27 cellular contexts compared by ENCODE assay signal in the genomic region with DNA sequence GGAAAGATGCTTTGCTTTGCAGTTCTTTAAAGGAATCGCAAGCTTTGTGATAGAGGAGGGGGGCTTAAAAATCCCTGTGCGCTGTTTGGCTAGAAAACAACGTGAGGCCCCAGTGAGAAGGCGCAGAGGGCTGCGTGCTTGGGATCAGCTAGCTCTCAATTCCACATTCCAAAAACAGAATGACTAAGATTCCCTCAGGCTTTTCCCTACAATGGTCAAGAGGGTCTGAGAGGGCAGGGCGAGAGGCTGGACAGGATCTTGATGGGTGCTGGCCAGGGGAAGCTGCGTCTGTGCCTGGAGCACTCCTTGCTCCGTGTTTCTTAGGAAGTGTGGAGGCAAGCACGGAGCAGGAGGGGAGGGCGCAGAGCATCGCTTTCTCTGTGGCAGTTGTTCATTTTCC.
DNase-seq lines count a peak whose midpoint lies in the region; ATAC-seq, FAIRE-seq and TF ChIP-seq lines count a peak whose summit lies in the region.
"Had no signal": no experiment of that assay in that cellular context is flagged by ENCODE, and none has a peak within 500 bp of the region (broad histone marks: within the 10 kb centered on the region; RNA-seq: fewer than 3 reads in every experiment).

No MANE protein-coding gene starts in this region.

- H3K23ac ChIP-seq in IMR-90 (ENCODE audit: low read depth, low read length) (no peak overlapping the region), H1 (ENCODE audit: insufficient read length) (no peak overlapping the region)

- H3K4me3 ChIP-seq in IMR-90 (ENCODE audit: insufficient read depth, low read depth, low read length) (no peak overlapping the region), H1 (ENCODE audit: extremely low read depth in 1 of 4, insufficient read depth in 2 of 4, low read depth in 3 of 4, low read length in 4 of 4) (no peak overlapping the region), tibial artery (no peak overlapping the region)
- H3K4me3 ChIP-seq: A549; BLaER1 treated with 17β-estradiol and CSF1 and Interleukin-3, amounts not matched to agents 10 nM and 100 nM; GM23248; MG63 had no signal

- H3K9me3 ChIP-seq in IMR-90 (ENCODE audit: control insufficient read depth, insufficient read depth, low read length) (no peaks in the 10 kb centered on the region), H1 (ENCODE audit: insufficient read depth in 2 of 2, low read depth in 1 of 2, low read length in 1 of 2) (no peaks in the 10 kb centered on the region), tibial artery (no peaks in the 10 kb centered on the region)
- H3K9me3 ChIP-seq: A549, MG63, SK-N-SH had no signal

- H2BK120ac ChIP-seq in IMR-90 (ENCODE audit: low read depth, low read length) = no peak overlapping the region
- no peak overlapping the region for H2BK120ac ChIP-seq in H1 (replicated peaks; ENCODE audit: low read depth, low read length)

- H3K4me1 ChIP-seq in IMR-90 (ENCODE audit: control insufficient read depth, insufficient read depth, low read length) (peaks cover 2% of the 10 kb centered on the region; the same call in 1 of the 2 replicates), H1 (replicated peaks in 1 of 4; ENCODE audit: control insufficient read depth in 3 of 4, insufficient read depth in 4 of 4, low read length in 3 of 4) (peaks cover 0 to 3% (median 0%) of the 10 kb centered on the region in 4 experiments; a peak in 1 of 7 replicates), tibial artery (peaks cover 0 to 5% (median 0%) of the 10 kb centered on the region in 4 donors)
- H3K4me1 ChIP-seq: A549 had no signal

- no peaks in the 10 kb centered on the region for H4K20me1 ChIP-seq in IMR-90 (ENCODE audit: insufficient read depth, low read length)
- H4K20me1 ChIP-seq in H1 (replicated peaks in 1 of 2; ENCODE audit: control insufficient read depth in 1 of 2, insufficient read depth in 2 of 2, low read length in 2 of 2) = no peaks in the 10 kb centered on the region
- H4K20me1 ChIP-seq: BLaER1 treated with 17β-estradiol and CSF1 and Interleukin-3, amounts not matched to agents 10 nM and 100 nM had no signal

- WGBS in IMR-90 (ENCODE audit: extremely low coverage in 2 of 2, insufficient read length in 1 of 2), 2 experiments = no CpG with 5 or more reads among the region's 11 CpGs
- WGBS in H1 (ENCODE audit: extremely low coverage in 1 of 2, insufficient coverage in 1 of 2, insufficient read length in 1 of 2, insufficient replicate concordance in 2 of 2, low coverage in 1 of 2, low lambda C conversion rate in 2 of 2, missing lambda C conversion rate in 1 of 2), 2 experiments = 90% methylated on average over 11 of the region's 11 CpGs; no CpG with 5 or more reads in 1 of the 2 experiments

- H2BK15ac ChIP-seq in IMR-90 (ENCODE audit: low read depth, low read length) = no peak overlapping the region; the same call in 2 of the 3 replicates
- H2BK15ac ChIP-seq in H1 (ENCODE audit: low read length) = no peak overlapping the region

- H3K14ac ChIP-seq in IMR-90 (replicated peaks; ENCODE audit: low read depth, low read length) (no peak overlapping the region), H1 (ENCODE audit: insufficient read length) (no peak overlapping the region)

- TF ChIP-seq RAD21 in IMR-90 (IDR thresholded peaks at IDR 0.05; ENCODE audit: low read length) (no peak), H1 (IDR thresholded peaks at IDR 0.05 in 1 of 2, conservative IDR thresholded peaks at IDR 0.05 in 1 of 2; ENCODE audit: low read depth in 2 of 2, low read length in 2 of 2) (no peak)

- no peak overlapping the region for H3K18ac ChIP-seq in IMR-90 (ENCODE audit: low read depth, low read length)
- no peak overlapping the region for H3K18ac ChIP-seq in H1 (ENCODE audit: extremely low read depth, low read length)

- dilution Hi-C loops in IMR-90 (cut with HindIII; ENCODE audit: low sequenced_read_pairs, unreplicated experiment) = no loop called here

- H3K4me2 ChIP-seq in IMR-90 (ENCODE audit: low read depth, low read length) = no peak overlapping the region
- H3K4me2 ChIP-seq in H1 (ENCODE audit: insufficient read depth in 1 of 2, low read depth in 2 of 2, low read length in 2 of 2) = no peak overlapping the region
- H3K4me2 ChIP-seq: A549; BLaER1 treated with 17β-estradiol and CSF1 and Interleukin-3, amounts not matched to agents 10 nM and 100 nM; SK-N-SH had no signal

- H2AK5ac ChIP-seq in IMR-90 (ENCODE audit: low read depth, low read length) (no peak overlapping the region), H1 (ENCODE audit: low read depth, low read length) (no peak overlapping the region)

- no TSS peak for BruUV-seq in IMR-90 (replicated peaks; lab: Mats Ljungman, UMichigan)

- no peak overlapping the region for H3K56ac ChIP-seq in IMR-90 (ENCODE audit: extremely low read depth, insufficient read depth, low read length)
- H3K56ac ChIP-seq in H1 (replicated peaks; ENCODE audit: insufficient read length, low read depth, low read length) = no peak overlapping the region

- ATAC-seq in IMR-90 (ENCODE audit: low read depth) (no peak), HG02610 (IDR thresholded peaks at IDR 0.05; ENCODE audit: unreplicated experiment) (no peak), GM19035 (IDR thresholded peaks at IDR 0.05; ENCODE audit: unreplicated experiment) (no peak)
- ATAC-seq: A549, Panc1, T-helper 17 cell had no signal

- no peak overlapping the region for H2BK20ac ChIP-seq in IMR-90 (ENCODE audit: low read depth, low read length)
- no peak overlapping the region for H2BK20ac ChIP-seq in H1 (ENCODE audit: low read length)

- H3K36me3 ChIP-seq in IMR-90 (ENCODE audit: control insufficient read depth, insufficient read depth, low read length) (no peaks in the 10 kb centered on the region), H1 (ENCODE audit: control insufficient read depth in 2 of 4, insufficient read depth in 4 of 4, low read length in 3 of 4) (no peaks in the 10 kb centered on the region), tibial artery (no peaks in the 10 kb centered on the region)
- H3K36me3 ChIP-seq: BLaER1 treated with 17β-estradiol and CSF1 and Interleukin-3, amounts not matched to agents 10 nM and 100 nM; MG63 had no signal

- TF ChIP-seq POLR2A in IMR-90 (IDR thresholded peaks at IDR 0.05; ENCODE audit: low read depth, low read length) (no peak), H1 (IDR thresholded peaks at IDR 0.05; ENCODE audit: control extremely low read depth in 1 of 2, low read depth in 2 of 2, low read length in 2 of 2) (no peak)

- no peak overlapping the region for H3K27ac ChIP-seq in IMR-90 (ENCODE audit: insufficient read depth, low read length)
- H3K27ac ChIP-seq in H1 (ENCODE audit: low read depth, low read length) = no peak overlapping the region
- peak overlapping the region; percentile 28 for H3K27ac ChIP-seq in tibial artery
- H3K27ac ChIP-seq: A549; BLaER1 treated with 17β-estradiol and CSF1 and Interleukin-3, amounts not matched to agents 10 nM and 100 nM; GM23248 had no signal

- DNase-seq in ELF-1 (ENCODE audit: low read depth, low spot score) (peak; percentile 68), IMR-90 (no peak), H1 (ENCODE audit: low read depth in 1 of 2, low spot score in 2 of 2) (no peak), tibial artery (no peak), OCI-M2 (lab: John Stamatoyannopoulos, UW; ENCODE audit: unreplicated experiment) (no peak)
- DNase-seq: AML-193; CD4-positive, alpha-beta T cell; COR-L47; DMS53; GM23248; HCEC 1CT; KBM-7; MG63; NCI-H1105 treated with DMSO at 0.1 percent for 48 hours; NCI-H146; NCI-H2029 treated with DMSO at 0.1 percent for 48 hours; NCI-H446 treated with DMSO at 0.1 percent for 48 hours; NCI-H526; SIG-M5; SK-N-SH; T-helper 17 cell had no signal

- H3K4ac ChIP-seq in IMR-90 (ENCODE audit: low read depth, low read length) (no peak overlapping the region), H1 (replicated peaks; ENCODE audit: insufficient read length, low read depth, low read length) (no peak overlapping the region)

- intact Hi-C loops in IMR-90 (cut with micrococcal nuclease) (no loop called here), tibial artery (cut with DNase I; ENCODE audit: low total_unique reads) (no loop called here)

- H3K27me3 ChIP-seq in IMR-90 (ENCODE audit: control insufficient read depth, insufficient read depth, low read length) = no peaks in the 10 kb centered on the region
- H3K27me3 ChIP-seq in H1 (replicated peaks in 1 of 4; ENCODE audit: control insufficient read depth in 3 of 4, extremely low read depth in 1 of 4, insufficient read depth in 3 of 4, low read length in 3 of 4) = no peaks in the 10 kb centered on the region
- no peaks in the 10 kb centered on the region for H3K27me3 ChIP-seq in tibial artery
- H3K27me3 ChIP-seq: BLaER1 treated with 17β-estradiol and CSF1 and Interleukin-3, amounts not matched to agents 10 nM and 100 nM; MG63 had no signal

- H3K9me1 ChIP-seq in IMR-90 (ENCODE audit: insufficient read depth, low read length) = no peaks in the 10 kb centered on the region

- H2BK12ac ChIP-seq in H1 (ENCODE audit: low read depth, low read length) = 0 out of 2 replicates have a peak overlapping the region, but pooled peaks have one; percentile 39

- H3K79me2 ChIP-seq in H1 (ENCODE audit: control insufficient read depth in 1 of 2, insufficient read depth in 2 of 2, low read length in 2 of 2) = no peaks in the 10 kb centered on the region

- H4K5ac ChIP-seq in IMR-90 (ENCODE audit: low read depth, low read length) (no peak overlapping the region), H1 (ENCODE audit: insufficient read length, low read depth, low read length) (no peak overlapping the region)

- no peak for TF ChIP-seq EP300 in H1 (IDR thresholded peaks at IDR 0.05; ENCODE audit: borderline replicate concordance in 1 of 2, low read depth in 2 of 2, low read length in 2 of 2)

- H3K79me1 ChIP-seq in IMR-90 (ENCODE audit: low read depth in 1 of 2, low read length in 2 of 2) = no peaks in the 10 kb centered on the region
- H3K79me1 ChIP-seq in H1 (ENCODE audit: low read depth, low read length) = no peaks in the 10 kb centered on the region

- H2AFZ ChIP-seq in IMR-90 (replicated peaks; ENCODE audit: low read length, poor library complexity) (peak overlapping the region; percentile 46), H1 (ENCODE audit: low read length) (peak overlapping the region; percentile 45; the same call in 1 of the 2 replicates)
- H2AFZ ChIP-seq: GM23248 had no signal

- in situ Hi-C loops in IMR-90 (cut with MboI; ENCODE audit: low sequenced_read_pairs) = loop anchor here (25.0 kb wide), 1 partner anchor 1062 kb away; no protein-coding TSS in a partner anchor

- no peak overlapping the region for H4K8ac ChIP-seq in IMR-90 (ENCODE audit: low read depth in 2 of 2, low read length in 2 of 2)
- peak overlapping the region; percentile 82; the same call in 1 of the 2 replicates for H4K8ac ChIP-seq in H1 (ENCODE audit: extremely low read depth, insufficient read depth, low read length)

- H3K9ac ChIP-seq in IMR-90 (ENCODE audit: low read depth, low read length) (no peak overlapping the region), H1 (replicated peaks in 1 of 4; ENCODE audit: extremely low read depth in 1 of 4, low read depth in 3 of 4, low read length in 3 of 4) (no peak overlapping the region)
- H3K9ac ChIP-seq: BLaER1 treated with 17β-estradiol and CSF1 and Interleukin-3, amounts not matched to agents 10 nM and 100 nM; GM23248; SK-N-SH had no signal

- H3K23me2 ChIP-seq in H1 (ENCODE audit: low read depth, low read length) = no peaks in the 10 kb centered on the region

- H4K91ac ChIP-seq in IMR-90 (ENCODE audit: insufficient read depth, low read depth, low read length) (no peak overlapping the region; the same call in 1 of the 2 replicates), H1 (replicated peaks; ENCODE audit: insufficient read length, low read length) (no peak overlapping the region)

- CTCF ChIA-PET in IMR-90 (lab: Yijun Ruan, JAX) = no interaction called here
- CTCF ChIA-PET in H1 (lab: Charles Lee; ENCODE audit: partially characterized antibody) = no interaction called here

- H2AK9ac ChIP-seq in IMR-90 (replicated peaks; ENCODE audit: low read depth, low read length, poor library complexity) = no peak overlapping the region

- no peak for FAIRE-seq in H1 (lab: Jason Lieb, UNC)
- FAIRE-seq: A549, GM18507 had no signal

- no peak for TF ChIP-seq CTCF in IMR-90 (conservative IDR thresholded peaks at IDR 0.05; ENCODE audit: low read depth, low read length)
- TF ChIP-seq CTCF in H1 (IDR thresholded peaks at IDR 0.05; ENCODE audit: control extremely low read depth in 1 of 3, insufficient read depth in 1 of 3, low read depth in 1 of 3, low read length in 3 of 3) = no peak
- TF ChIP-seq CTCF in tibial artery (IDR thresholded peaks at IDR 0.05) = no peak

- POLR2A ChIA-PET in IMR-90 (lab: Charles Lee; ENCODE audit: unreplicated experiment) = no interaction called here
- POLR2A ChIA-PET in H1 (lab: Charles Lee; ENCODE audit: partially characterized antibody) = no interaction called here

- H2BK5ac ChIP-seq in IMR-90 (ENCODE audit: low read depth, low read length, poor library complexity, severe bottlenecking) = no peak overlapping the region
- no peak overlapping the region for H2BK5ac ChIP-seq in H1 (ENCODE audit: low read depth, low read length)

Comparison
In these comparisons a context has a peak if more than half of its experiments do, and no peak if none do; other contexts are left out.
1. H3K27ac ChIP-seq: peak in tibial artery (2 of 2); none in IMR-90 (single experiment) and H1 (single experiment).